ENCODE assay signal across 18 cellular contexts in genomic region chr5:158725223-158725825, GRCh38.
A peak's percentile ranks its signal among the peaks of the same experiment; 100 is the strongest.
DNase-seq lines count a peak whose midpoint lies in the region; ATAC-seq and TF ChIP-seq lines count a peak whose summit lies in the region.
"Had no signal": no experiment of that assay in that cellular context is flagged by ENCODE, and none has a peak within 500 bp of the region (broad histone marks: within the 10 kb centered on the region; RNA-seq: fewer than 3 reads in every experiment).

No MANE protein-coding gene starts in this region.

- H3K27ac Mint-ChIP-seq in WTC11 = no peak overlapping the region
- H3K27ac Mint-ChIP-seq: IgD-negative memory B cell; stimulated activated memory B cell treated with anti-CD40 and anti-IgM and Interleukin-4, amounts not matched to agents 10 μg/mL and 1 μg/mL and 100 μg/mL, for 72 hours had no signal

- WGBS in neuronal stem cell (ENCODE audit: extremely low coverage in 2 of 2, insufficient read length in 2 of 2, insufficient replicate concordance in 1 of 2), 2 donors = no CpG with 5 or more reads among the region's 3 CpGs

- H3K27me3 ChIP-seq in neuronal stem cell (ENCODE audit: control insufficient read depth in 3 of 3, insufficient read depth in 3 of 3, low read depth in 1 of 3, low read length in 3 of 3) = no peaks in the 10 kb centered on the region
- H3K27me3 ChIP-seq in Karpas-422 (ENCODE audit: low read length) = no peaks in the 10 kb centered on the region

- no peaks in the 10 kb centered on the region for H3K79me1 ChIP-seq in neuronal stem cell (ENCODE audit: low read depth, low read length)

- no peak overlapping the region for H3K4ac ChIP-seq in neuronal stem cell (ENCODE audit: low read length)

- no peaks in the 10 kb centered on the region for H3K9me3 Mint-ChIP-seq in WTC11
- H3K9me3 Mint-ChIP-seq: IgD-negative memory B cell; stimulated activated memory B cell treated with anti-CD40 and anti-IgM and Interleukin-4, amounts not matched to agents 10 μg/mL and 1 μg/mL and 100 μg/mL, for 72 hours had no signal

- H2AFZ ChIP-seq in OCI-LY7 (ENCODE audit: low read length) (no peak overlapping the region), neuronal stem cell (ENCODE audit: low read length) (no peak overlapping the region), Karpas-422 (ENCODE audit: low read length) (no peak overlapping the region)
- H2AFZ ChIP-seq: parathyroid adenoma had no signal

- BruUV-seq in OCI-LY7 (replicated peaks; lab: Mats Ljungman, UMichigan) = no TSS peak

- H3K4me3 Mint-ChIP-seq in WTC11 = no peak overlapping the region
- H3K4me3 Mint-ChIP-seq: IgD-negative memory B cell; stimulated activated memory B cell treated with anti-CD40 and anti-IgM and Interleukin-4, amounts not matched to agents 10 μg/mL and 1 μg/mL and 100 μg/mL, for 72 hours had no signal

- TF ChIP-seq CTCF in AG10803 (conservative IDR thresholded peaks at IDR 0.05; ENCODE audit: low read length) = peak; percentile 23; the same call in 1 of the 2 replicates
- TF ChIP-seq CTCF in HFF-Myc (IDR thresholded peaks at IDR 0.05; ENCODE audit: low read depth, low read length, missing control alignments) = no peak
- peak; percentile 46 for TF ChIP-seq CTCF in OCI-LY7 (conservative IDR thresholded peaks at IDR 0.05; ENCODE audit: low read length)
- no peak for TF ChIP-seq CTCF in WTC11 (IDR thresholded peaks at IDR 0.05)

- ATAC-seq in WTC11 = no peak
- ATAC-seq: lower lobe of right lung; Right ventricle myocardium inferior; stimulated activated memory B cell treated with anti-CD40 and anti-IgM and Interleukin-4, amounts not matched to agents 10 μg/mL and 1 μg/mL and 100 μg/mL, for 72 hours had no signal

- peaks cover 37% of the 10 kb centered on the region for H3K36me3 ChIP-seq in OCI-LY7 (ENCODE audit: insufficient read depth, low read length)
- no peaks in the 10 kb centered on the region for H3K36me3 ChIP-seq in neuronal stem cell (replicated peaks in 1 of 2; ENCODE audit: control insufficient read depth in 2 of 2, insufficient read depth in 2 of 2, low read length in 2 of 2)
- H3K36me3 ChIP-seq in Karpas-422 (ENCODE audit: insufficient read depth, low read length) = peaks cover 28% of the 10 kb centered on the region; the same call in 1 of the 2 replicates
- H3K36me3 ChIP-seq: lower lobe of right lung had no signal

- H4K20me1 ChIP-seq in OCI-LY7 (ENCODE audit: insufficient read depth, low read length) = no peaks in the 10 kb centered on the region
- H4K20me1 ChIP-seq in Karpas-422 (ENCODE audit: insufficient read depth, low read depth, low read length) = no peaks in the 10 kb centered on the region

- intact Hi-C loops in OCI-LY7 (cut with micrococcal nuclease; ENCODE audit: unreplicated experiment) = no loop called here

- H3K9ac ChIP-seq in neuronal stem cell (ENCODE audit: low read depth, low read length, poor library complexity) (no peak overlapping the region), Karpas-422 (ENCODE audit: low read length) (no peak overlapping the region)
- H3K9ac ChIP-seq: parathyroid adenoma had no signal

- H3K9me2 ChIP-seq in OCI-LY7 (ENCODE audit: insufficient read depth, low read length) (no peaks in the 10 kb centered on the region), Karpas-422 (replicated peaks; ENCODE audit: insufficient read depth, low read length) (no peaks in the 10 kb centered on the region)

- DNase-seq in AG10803 (ENCODE audit: low read depth) = peak; percentile 77
- DNase-seq in HFF-Myc (ENCODE audit: extremely low read depth, low read depth) = peak; percentile 30
- DNase-seq in OCI-LY7 (ENCODE audit: low spot score) = peak; percentile 30
- peak; percentile 26 for DNase-seq in inferior parietal cortex (ENCODE audit: extremely low spot score)
- no peak for DNase-seq in neuronal stem cell (ENCODE audit: low spot score)
- no peak for DNase-seq in Karpas-422
- DNase-seq in WTC11 (ENCODE audit: low spot score) = no peak
- DNase-seq in activated CD4-positive, alpha-beta T cell treated with anti-CD3 and anti-CD28 coated beads, Interleukin-2, amount 50 U/mL, for 1 hour = no peak
- DNase-seq: activated T-cell treated with anti-CD3 and anti-CD28 coated beads, Interleukin-2, amount 50 U/mL, for 48 hours; C1 segment of cervical spinal cord; H7; lower lobe of right lung; NCI-H2107; stimulated activated CD4-positive, alpha-beta T cell treated with anti-CD3 and anti-CD28 coated beads, Interleukin-1b, Interleukin-23, amount 100 ng/mL, for 48 hours had no signal

- H4K91ac ChIP-seq in neuronal stem cell (ENCODE audit: low read depth, low read length, poor library complexity) = no peak overlapping the region

- H2BK12ac ChIP-seq in neuronal stem cell (ENCODE audit: low read length) = no peak overlapping the region

- POLR2A ChIA-PET in OCI-LY7 (lab: Charles Lee) (interaction anchor here (0.6 to 0.8 kb wide), 4 partner anchors 8 to 154 kb away, joined by 3 read pairs; no protein-coding TSS in a partner anchor), WTC11 (lab: Charles Lee) (no interaction called here)

- CTCF ChIA-PET in OCI-LY7 (lab: Charles Lee; ENCODE audit: unreplicated experiment) = interaction anchor here (0.6 kb wide), 1 partner anchor 86 kb away, joined by 3 read pairs; no protein-coding TSS in a partner anchor
- CTCF ChIA-PET in WTC11 (lab: Charles Lee) = interaction anchor here (1.5 kb wide), 1 partner anchor 12 kb away, joined by 7 read pairs; no protein-coding TSS in a partner anchor

- peaks cover 45% of the 10 kb centered on the region for H3K27me3 Mint-ChIP-seq in WTC11 (ENCODE audit: low read depth)
- H3K27me3 Mint-ChIP-seq: IgD-negative memory B cell; stimulated activated memory B cell treated with anti-CD40 and anti-IgM and Interleukin-4, amounts not matched to agents 10 μg/mL and 1 μg/mL and 100 μg/mL, for 72 hours had no signal

- no peak overlapping the region for H2BK15ac ChIP-seq in neuronal stem cell (ENCODE audit: low read length)

- H4K8ac ChIP-seq in neuronal stem cell (ENCODE audit: low read depth, low read length) = no peak overlapping the region

- no peak overlapping the region for H3K14ac ChIP-seq in neuronal stem cell (ENCODE audit: low read length)

- H3K4me1 ChIP-seq in OCI-LY7 (ENCODE audit: insufficient read depth, low read length, poor library complexity, severe bottlenecking) = no peaks in the 10 kb centered on the region
- H3K4me1 ChIP-seq in neuronal stem cell (ENCODE audit: control insufficient read depth in 2 of 2, insufficient read depth in 1 of 2, low read depth in 1 of 2, low read length in 2 of 2) = peaks cover 0 to 25% of the 10 kb centered on the region in 2 donors
- no peaks in the 10 kb centered on the region for H3K4me1 ChIP-seq in Karpas-422 (ENCODE audit: low read length)
- H3K4me1 ChIP-seq: parathyroid adenoma had no signal

- H3K79me2 ChIP-seq in OCI-LY7 (ENCODE audit: insufficient read depth, low read depth, low read length) = no peaks in the 10 kb centered on the region
- peaks cover 5% of the 10 kb centered on the region; the same call in 1 of the 2 replicates for H3K79me2 ChIP-seq in Karpas-422 (ENCODE audit: low read length)
- H3K79me2 ChIP-seq: parathyroid adenoma had no signal

- no peak overlapping the region for H3K23ac ChIP-seq in neuronal stem cell (ENCODE audit: low read depth, low read length, poor library complexity)

- H3K4me3 ChIP-seq in AG10803 (ENCODE audit: low read length) (no peak overlapping the region), HFF-Myc (replicated peaks; ENCODE audit: low read depth, low read length) (no peak overlapping the region), OCI-LY7 (ENCODE audit: low read depth, low read length, poor library complexity, severe bottlenecking) (no peak overlapping the region), neuronal stem cell (ENCODE audit: low read length in 2 of 2) (no peak overlapping the region), Karpas-422 (ENCODE audit: low read length) (no peak overlapping the region)
- H3K4me3 ChIP-seq: lower lobe of right lung had no signal

- no peaks in the 10 kb centered on the region for H3K36me3 Mint-ChIP-seq in WTC11

- no peak overlapping the region for H2BK5ac ChIP-seq in neuronal stem cell (ENCODE audit: low read length)

- H3K27ac ChIP-seq in OCI-LY7 (ENCODE audit: low read depth, low read length, poor library complexity, severe bottlenecking) (no peak overlapping the region), neuronal stem cell (replicated peaks; ENCODE audit: low read length) (no peak overlapping the region), Karpas-422 (ENCODE audit: low read length) (no peak overlapping the region)
- H3K27ac ChIP-seq: lower lobe of right lung, parathyroid adenoma had no signal

- H3K4me1 Mint-ChIP-seq in WTC11 = peaks cover 39% of the 10 kb centered on the region

- H3K9me3 ChIP-seq in OCI-LY7 (ENCODE audit: low read length) (no peaks in the 10 kb centered on the region), neuronal stem cell (replicated peaks in 1 of 2; ENCODE audit: control insufficient read depth in 2 of 2, insufficient read depth in 1 of 2, low read depth in 1 of 2, low read length in 2 of 2) (no peaks in the 10 kb centered on the region), Karpas-422 (ENCODE audit: low read length) (no peaks in the 10 kb centered on the region)
- H3K9me3 ChIP-seq: lower lobe of right lung had no signal

- H2BK120ac ChIP-seq in neuronal stem cell (ENCODE audit: low read depth, low read length) = no peak overlapping the region

- H3K4me2 ChIP-seq in OCI-LY7 (ENCODE audit: low read length) (no peak overlapping the region), neuronal stem cell (ENCODE audit: insufficient read depth, low read length, poor library complexity, severe bottlenecking) (no peak overlapping the region), Karpas-422 (ENCODE audit: low read depth, low read length, poor library complexity, severe bottlenecking) (no peak overlapping the region)

- H2AK5ac ChIP-seq in neuronal stem cell (ENCODE audit: low read depth, low read length) = no peak overlapping the region

- no peak overlapping the region for H3K18ac ChIP-seq in neuronal stem cell (ENCODE audit: low read length)

TF ChIP-seq in WTC11, 78 proteins besides CTCF, POLR2A, EP300 and RAD21 (continues in another document):
- TF ChIP-seq CBFB (CRISPR knock-in tag; IDR thresholded peaks at IDR 0.05; ENCODE audit: low read depth) = no peak
- no peak for TF ChIP-seq FOXK1 (CRISPR knock-in tag; IDR thresholded peaks at IDR 0.05)

Comparison
In these comparisons a context has a peak if more than half of its experiments do, and no peak if none do; other contexts are left out.
1. DNase-seq: peak in AG10803 (single experiment), HFF-Myc (single experiment), OCI-LY7 (single experiment) and inferior parietal cortex (single experiment); none in neuronal stem cell (single experiment), Karpas-422 (single experiment), WTC11 (single experiment) and activated CD4-positive, alpha-beta T cell treated with anti-CD3 and anti-CD28 coated beads, Interleukin-2, amount 50 U/mL, for 1 hour (single experiment).
2. CTCF ChIP-seq: peak in AG10803 (single experiment) and OCI-LY7 (single experiment); none in HFF-Myc (single experiment) and WTC11 (single experiment).